In the genomic region with DNA sequence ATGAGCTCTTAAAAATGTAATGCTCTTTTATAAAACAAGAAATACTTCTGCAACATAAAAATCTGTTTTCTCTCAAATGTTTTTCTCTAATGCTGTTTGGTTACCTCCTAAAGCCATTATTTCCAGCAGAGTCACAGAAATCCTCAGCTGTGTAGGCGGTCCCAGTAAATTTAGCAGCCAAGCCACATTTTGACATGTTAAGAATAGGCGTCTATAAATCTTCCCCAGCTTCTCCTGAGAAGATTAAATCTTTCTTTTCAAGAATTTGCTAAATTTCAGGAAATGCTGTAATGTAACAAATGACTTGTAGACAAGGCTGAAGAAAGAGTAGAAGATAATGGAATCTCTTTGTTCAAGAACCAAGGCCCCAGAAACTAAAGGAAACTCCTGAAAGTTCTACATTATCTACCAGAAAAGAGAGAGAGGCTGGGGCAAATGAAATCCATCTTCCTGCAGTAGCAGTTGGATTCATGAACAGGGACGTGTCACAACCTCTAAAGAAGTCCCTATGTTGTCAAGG, we compare ENCODE assay signal across 26 cellular contexts.
DNase-seq lines count a peak whose midpoint lies in the region; ATAC-seq, FAIRE-seq and TF ChIP-seq lines count a peak whose summit lies in the region.
"Had no signal": no experiment of that assay in that cellular context is flagged by ENCODE, and none has a peak within 500 bp of the region (broad histone marks: within the 10 kb centered on the region; RNA-seq: fewer than 3 reads in every experiment).

No MANE protein-coding gene starts in this region.

- intact Hi-C loops in endothelial cell of umbilical vein (cut with micrococcal nuclease): no loop called here
- intact Hi-C loops in lower leg skin (cut with DNase I; ENCODE audit: low total_unique reads): no loop called here

- H2AFZ ChIP-seq in endothelial cell of umbilical vein (ENCODE audit: low read depth, low read length): no peak overlapping the region

- no peak overlapping the region for H3K9ac ChIP-seq in endothelial cell of umbilical vein (replicated peaks; ENCODE audit: extremely low read depth, insufficient read depth, low read length)
- H3K9ac ChIP-seq: SK-N-SH had no signal

- BruUV-seq in endothelial cell of umbilical vein (replicated peaks; lab: Mats Ljungman, UMichigan): no TSS peak

- H3K27ac Mint-ChIP-seq in nephron progenitor cell: peak overlapping the region; percentile 95
- H3K27ac Mint-ChIP-seq: CD14-positive monocyte; CD8-positive, alpha-beta memory T cell had no signal

- dilution Hi-C loops in endothelial cell of umbilical vein (cut with MboI; ENCODE audit: extremely low pct_ligation_motif_present, low sequenced_read_pairs): no loop called here

- H3K27ac ChIP-seq in angular gyrus (ENCODE audit: low read depth, low read length) (peak overlapping the region; percentile 56), endothelial cell of umbilical vein (ENCODE audit: insufficient read depth, low read depth, low read length) (no peak overlapping the region)

- TF ChIP-seq CTCF in endothelial cell of umbilical vein (IDR thresholded peaks at IDR 0.05; ENCODE audit: extremely low read depth in 1 of 2, insufficient read depth in 1 of 2, low read depth in 1 of 2, low read length in 2 of 2): no peak
- TF ChIP-seq CTCF in nephron progenitor cell (IDR thresholded peaks at IDR 0.05): no peak
- TF ChIP-seq CTCF in lower leg skin (IDR thresholded peaks at IDR 0.05): no peak

- POLR2A ChIA-PET in endothelial cell of umbilical vein (lab: Charles Lee): no interaction called here

- H3K4me1 ChIP-seq in endothelial cell of umbilical vein (ENCODE audit: control insufficient read depth, extremely low read depth, insufficient read depth, low read length): no peaks in the 10 kb centered on the region
- H3K4me1 ChIP-seq: BE2C had no signal

- no peaks in the 10 kb centered on the region for H3K27me3 ChIP-seq in endothelial cell of umbilical vein (ENCODE audit: control insufficient read depth in 2 of 2, insufficient read depth in 2 of 2, low read length in 2 of 2)
- no peaks in the 10 kb centered on the region for H3K27me3 ChIP-seq in MG63
- H3K27me3 ChIP-seq: BE2C had no signal

- no peak for DNase-seq in endothelial cell of umbilical vein (ENCODE audit: low read depth, low spot score)
- DNase-seq in nephron progenitor cell: no peak
- no peak for DNase-seq in MG63
- no peak for DNase-seq in lower leg skin (ENCODE audit: low spot score in 2 of 2)
- DNase-seq in NCI-H2171 (lab: John Stamatoyannopoulos, UW): no peak
- DNase-seq: ACHN; BE2C; CD8-positive, alpha-beta memory T cell; DMS 273 treated with DMSO at 0.1 percent for 48 hours; DMS79; EL; GDM1; Karpas-422; MV-4-11; NCI-H1105; NCI-H2029 treated with DMSO at 0.1 percent for 48 hours; NCI-H524 treated with DMSO at 0.1 percent for 48 hours; NK-92 treated with Interleukin-12 subunit alpha and Interleukin-12 subunit beta, amount 100 ng/mL, for 24 hours; PC-3; SK-N-SH; SW 1271 had no signal

- H3K4me3 Mint-ChIP-seq in nephron progenitor cell: no peak overlapping the region
- H3K4me3 Mint-ChIP-seq: CD14-positive monocyte; CD8-positive, alpha-beta memory T cell had no signal

- H3K36me3 ChIP-seq in endothelial cell of umbilical vein (ENCODE audit: control insufficient read depth in 2 of 2, extremely low read depth in 1 of 2, insufficient read depth in 2 of 2, low read length in 2 of 2) (no peaks in the 10 kb centered on the region), MG63 (no peaks in the 10 kb centered on the region)
- H3K36me3 ChIP-seq: BE2C had no signal

- H3K4me3 ChIP-seq in endothelial cell of umbilical vein (replicated peaks in 1 of 3; ENCODE audit: insufficient read depth in 1 of 3, low read depth in 1 of 3, low read length in 3 of 3) (no peak overlapping the region), MG63 (no peak overlapping the region), lower leg skin (ENCODE audit: low read depth, poor library complexity, severe bottlenecking) (no peak overlapping the region)
- H3K4me3 ChIP-seq: GM12878 had no signal

- H3K9me3 Mint-ChIP-seq in nephron progenitor cell: peaks cover 4% of the 10 kb centered on the region

- WGBS in lower leg skin, 2 donors: 26 to 37% methylated on average over 3 of the region's 3 CpGs

- ATAC-seq in HG03378 (IDR thresholded peaks at IDR 0.05; ENCODE audit: unreplicated experiment): no peak
- ATAC-seq: GM12878, PC-3 had no signal

- no peaks in the 10 kb centered on the region for H3K79me2 ChIP-seq in endothelial cell of umbilical vein (ENCODE audit: control insufficient read depth, insufficient read depth, low read length)

- no peaks in the 10 kb centered on the region for H3K36me3 Mint-ChIP-seq in nephron progenitor cell (ENCODE audit: low read depth)
- H3K36me3 Mint-ChIP-seq: CD14-positive monocyte; CD8-positive, alpha-beta memory T cell had no signal

- FAIRE-seq in endothelial cell of umbilical vein (lab: Jason Lieb, UNC): peak; percentile 4
- FAIRE-seq: GM12878, H54 had no signal

- H3K4me2 ChIP-seq in endothelial cell of umbilical vein (ENCODE audit: insufficient read depth, low read length): no peak overlapping the region
- H3K4me2 ChIP-seq: SK-N-SH had no signal

- no peak for TF ChIP-seq POLR2A in endothelial cell of umbilical vein (IDR thresholded peaks at IDR 0.05; ENCODE audit: low read depth, low read length)
- TF ChIP-seq POLR2A in lower leg skin (IDR thresholded peaks at IDR 0.05): no peak

- H4K20me1 ChIP-seq in endothelial cell of umbilical vein (replicated peaks; ENCODE audit: control insufficient read depth, extremely low read depth, insufficient read depth, low read length): no peaks in the 10 kb centered on the region

- H3K27me3 Mint-ChIP-seq in nephron progenitor cell (ENCODE audit: low read depth, poor library complexity): peaks cover 3% of the 10 kb centered on the region
- H3K27me3 Mint-ChIP-seq: CD8-positive, alpha-beta memory T cell had no signal

- H3K9me1 ChIP-seq in endothelial cell of umbilical vein (replicated peaks; ENCODE audit: control insufficient read depth, extremely low read depth, insufficient read depth, low read length): no peaks in the 10 kb centered on the region

- H3K4me1 Mint-ChIP-seq in nephron progenitor cell: peaks cover 35% of the 10 kb centered on the region
- H3K4me1 Mint-ChIP-seq: CD14-positive monocyte; CD8-positive, alpha-beta memory T cell had no signal

- CTCF ChIA-PET in endothelial cell of umbilical vein (lab: Charles Lee): interaction anchor here (1.3 to 2.0 kb wide), 2 partner anchors 171 to 440 kb away, joined by 3 to 11 read pairs; no protein-coding TSS in a partner anchor

- no peaks in the 10 kb centered on the region for H3K9me3 ChIP-seq in endothelial cell of umbilical vein (replicated peaks; ENCODE audit: control insufficient read depth, insufficient read depth, low read length)
- H3K9me3 ChIP-seq in MG63: no peaks in the 10 kb centered on the region
- H3K9me3 ChIP-seq: SK-N-SH had no signal

TF ChIP-seq in endothelial cell of umbilical vein, 7 proteins besides CTCF, POLR2A, EP300 and RAD21:
- TF ChIP-seq JUN (IDR thresholded peaks at IDR 0.05; ENCODE audit: borderline replicate concordance, insufficient read depth, insufficient read length, low read depth): no peak
- no peak for TF ChIP-seq FOS (IDR thresholded peaks at IDR 0.05; ENCODE audit: borderline replicate concordance, insufficient read depth, low read length)
- TF ChIP-seq, protein P1, sequence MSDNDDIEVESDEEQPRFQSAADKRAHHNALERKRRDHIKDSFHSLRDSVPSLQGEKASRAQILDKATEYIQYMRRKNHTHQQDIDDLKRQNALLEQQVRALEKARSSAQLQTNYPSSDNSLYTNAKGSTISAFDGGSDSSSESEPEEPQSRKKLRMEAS (IDR thresholded peaks at IDR 0.05; ENCODE audit: insufficient read depth, insufficient read length): no peak
- no peak for TF ChIP-seq POLR2AphosphoS5 (IDR thresholded peaks at IDR 0.05; ENCODE audit: insufficient read depth, low read depth, low read length)
- TF ChIP-seq MYC (IDR thresholded peaks at IDR 0.05; ENCODE audit: low read depth, low read length): no peak
- no peak for TF ChIP-seq GATA2 (IDR thresholded peaks at IDR 0.05; ENCODE audit: insufficient read depth, insufficient read length, low read depth, low read length)
- TF ChIP-seq EZH2 (IDR thresholded peaks at IDR 0.05; ENCODE audit: borderline replicate concordance, low read depth, low read length, severe bottlenecking): no peak
